In the genomic region with DNA sequence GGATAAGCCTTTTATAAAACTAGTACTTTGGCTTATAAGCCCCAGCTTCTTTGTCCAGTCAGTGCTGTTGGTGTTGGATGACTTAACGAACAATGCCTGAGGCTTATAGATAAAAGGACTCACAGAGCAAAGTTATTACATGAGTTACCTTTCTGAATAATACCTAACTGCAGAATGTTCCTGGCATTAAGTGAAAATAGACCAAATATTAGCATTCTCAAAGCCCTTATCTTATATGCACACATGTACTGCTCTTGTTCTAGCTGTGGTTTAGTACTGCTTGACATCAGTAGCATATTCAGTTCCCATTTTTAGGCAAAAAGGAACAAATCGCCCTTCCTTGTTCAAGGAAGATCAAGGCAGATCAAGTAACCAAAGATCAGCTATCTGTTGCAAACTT, we compare ENCODE assay signal across 20 cellular contexts.
DNase-seq lines count a peak whose midpoint lies in the region; ATAC-seq and TF ChIP-seq lines count a peak whose summit lies in the region.
"Had no signal": no experiment of that assay in that cellular context is flagged by ENCODE, and none has a peak within 500 bp of the region (broad histone marks: within the 10 kb centered on the region; RNA-seq: fewer than 3 reads in every experiment).

No MANE protein-coding gene starts in this region.

- H3K9ac ChIP-seq in smooth muscle cell (ENCODE audit: low read depth): peak overlapping the region; percentile 67

- peak; percentile 9 for DNase-seq in NCI-H82 (lab: John Stamatoyannopoulos, UW)
- no peak for DNase-seq in NCI-H82 treated with DMSO at 0.1 percent for 48 hours (lab: John Stamatoyannopoulos, UW; ENCODE audit: unreplicated experiment)
- peak; percentile 87 for DNase-seq in OCI-M1 (lab: John Stamatoyannopoulos, UW)
- peak; percentile 32 for DNase-seq in epithelial cell of esophagus (ENCODE audit: low read depth)
- DNase-seq in smooth muscle cell (lab: John Stamatoyannopoulos, UW; ENCODE audit: unreplicated experiment): no peak
- no peak for DNase-seq in activated CD4-positive, alpha-beta T cell treated with anti-CD3 and anti-CD28 coated beads, Interleukin-2, amount 50 U/mL, for 1 hour
- no peak for DNase-seq in activated CD4-positive, alpha-beta T cell treated with anti-CD3 and anti-CD28 coated beads for 48 hours
- DNase-seq: activated CD4-positive, alpha-beta memory T cell treated with anti-CD3 and anti-CD28 coated beads for 36 hours; activated T-cell treated with anti-CD3 and anti-CD28 coated beads, Interleukin-2, amount 50 U/mL, for 1 hour; CD4-positive, CD25-positive, alpha-beta regulatory T cell; cortex of kidney; DMS79; NCI-H187 treated with DMSO at 0.1 percent for 48 hours; NCI-H446; stimulated activated naive CD4-positive, alpha-beta T cell had no signal

- no peaks in the 10 kb centered on the region for H4K20me1 ChIP-seq in smooth muscle cell (ENCODE audit: low read depth)

- H2AFZ ChIP-seq in smooth muscle cell (ENCODE audit: low read depth): peak overlapping the region; percentile 89

- peaks cover 15% of the 10 kb centered on the region for H3F3A ChIP-seq in smooth muscle cell (ENCODE audit: low read depth)

- no peak for TF ChIP-seq CTCF in epithelial cell of esophagus (IDR thresholded peaks at IDR 0.05; ENCODE audit: insufficient read depth, low read depth, low read length, missing control alignments)
- no peak for TF ChIP-seq CTCF in smooth muscle cell (IDR thresholded peaks at IDR 0.05; ENCODE audit: borderline replicate concordance, insufficient read depth, poor library complexity, severe bottlenecking)

- no peak for ATAC-seq in HG02678 (IDR thresholded peaks at IDR 0.05; ENCODE audit: unreplicated experiment)
- ATAC-seq: gastroesophageal sphincter; HCT116; natural killer cell treated with Interleukin-12 subunit alpha and Interleukin-12 subunit beta and Interleukin-15 and Interleukin-18, amount 100 ng/mL, for 72 hours had no signal

- no peaks in the 10 kb centered on the region for H3K27me3 ChIP-seq in smooth muscle cell (ENCODE audit: low read depth)
- H3K27me3 ChIP-seq: gastroesophageal sphincter had no signal

- WGBS in smooth muscle cell (ENCODE audit: low lambda C conversion rate): 47% methylated on average over 2 of the region's 2 CpGs

- H3K36me3 ChIP-seq in smooth muscle cell (ENCODE audit: low read depth): no peaks in the 10 kb centered on the region
- H3K36me3 ChIP-seq: gastroesophageal sphincter had no signal

- H3K27ac ChIP-seq in smooth muscle cell (ENCODE audit: low read depth): peak overlapping the region; percentile 94
- H3K27ac ChIP-seq: gastroesophageal sphincter had no signal

- H3K4me2 ChIP-seq in smooth muscle cell: peak overlapping the region; percentile 75

- H3K79me2 ChIP-seq in smooth muscle cell (ENCODE audit: low read depth): no peaks in the 10 kb centered on the region

- H3K4me1 ChIP-seq in smooth muscle cell (ENCODE audit: low read depth): peaks cover 17% of the 10 kb centered on the region
- H3K4me1 ChIP-seq: gastroesophageal sphincter had no signal

- H3K4me3 ChIP-seq in epithelial cell of esophagus (ENCODE audit: low read length) (no peak overlapping the region), smooth muscle cell (no peak overlapping the region)
- H3K4me3 ChIP-seq: gastroesophageal sphincter, lung had no signal

- no peaks in the 10 kb centered on the region for H3K9me3 ChIP-seq in smooth muscle cell (replicated peaks; ENCODE audit: low read depth)
- H3K9me3 ChIP-seq: gastroesophageal sphincter had no signal

Comparison
In these comparisons a context has a peak if more than half of its experiments do, and no peak if none do; other contexts are left out.
1. DNase-seq: peak in NCI-H82 (single experiment), OCI-M1 (single experiment) and epithelial cell of esophagus (single experiment); none in NCI-H82 treated with DMSO at 0.1 percent for 48 hours (single experiment), smooth muscle cell (single experiment), activated CD4-positive, alpha-beta T cell treated with anti-CD3 and anti-CD28 coated beads, Interleukin-2, amount 50 U/mL, for 1 hour (single experiment) and activated CD4-positive, alpha-beta T cell treated with anti-CD3 and anti-CD28 coated beads for 48 hours (single experiment).